In genomic region chr4:173528378-173529321, GRCh38 we compare ENCODE assay signal across 10 cellular contexts. TPM values are rescaled to one million over a fixed set of nuclear protein-coding genes. Genes with fewer than 3 reads are reported as not detected.
DNase-seq lines count a peak whose midpoint lies in the region; ATAC-seq lines count a peak whose summit lies in the region.
"Had no signal": no experiment of that assay in that cellular context is flagged by ENCODE, and none has a peak within 500 bp of the region (broad histone marks: within the 10 kb centered on the region; RNA-seq: fewer than 3 reads in every experiment).

No MANE protein-coding gene starts in this region.

- peak overlapping the region; percentile 97 for H3K27ac ChIP-seq in stomach smooth muscle (ENCODE audit: low read length)

- peak overlapping the region; percentile 99 for H3K4me3 ChIP-seq in stomach smooth muscle (ENCODE audit: low read length in 2 of 2)

- no peaks in the 10 kb centered on the region for H3K9me3 ChIP-seq in stomach smooth muscle (ENCODE audit: control insufficient read depth in 2 of 2, low read length in 2 of 2)

- peaks cover 88% of the 10 kb centered on the region for H3K27me3 Mint-ChIP-seq in T-helper 2 cell treated with Interferon-gamma antibody and Interleukin-4, amounts not matched to agents 5 μg/mL and 100 μg/mL, for 36 hours (ENCODE audit: low read depth)
- H3K27me3 Mint-ChIP-seq in activated CD4-positive, alpha-beta memory T cell treated with anti-CD3 and anti-CD28 coated beads, Interleukin-2, amount 10 ng/mL, durations not matched to agents 7 days and 5 days, result peaks cover 86% of the 10 kb centered on the region

- H3K4me3 Mint-ChIP-seq in T-helper 2 cell treated with Interferon-gamma antibody and Interleukin-4, amounts not matched to agents 5 μg/mL and 100 μg/mL, for 36 hours, result peak overlapping the region; percentile 34
- H3K4me3 Mint-ChIP-seq in activated CD4-positive, alpha-beta memory T cell treated with anti-CD3 and anti-CD28 coated beads, Interleukin-2, amount 10 ng/mL, durations not matched to agents 7 days and 5 days, result peak overlapping the region; percentile 48

- H3K36me3 Mint-ChIP-seq in T-helper 2 cell treated with Interferon-gamma antibody and Interleukin-4, amounts not matched to agents 5 μg/mL and 100 μg/mL, for 36 hours (ENCODE audit: low read depth), result peaks cover 6% of the 10 kb centered on the region
- H3K36me3 Mint-ChIP-seq in activated CD4-positive, alpha-beta memory T cell treated with anti-CD3 and anti-CD28 coated beads, Interleukin-2, amount 10 ng/mL, durations not matched to agents 7 days and 5 days (ENCODE audit: low read depth), result peaks cover 35% of the 10 kb centered on the region

- POLR2A ChIA-PET in activated CD4-positive, alpha-beta memory T cell treated with anti-CD3 and anti-CD28 coated beads, Interleukin-2, amount 10 ng/mL, durations not matched to agents 7 days and 5 days (lab: Charles Lee), result interaction anchor here (1.4 kb wide), 1 partner anchor 11 kb away, joined by 5 read pairs; no protein-coding TSS in a partner anchor

- peaks cover 11% of the 10 kb centered on the region for H3K4me1 ChIP-seq in stomach smooth muscle (ENCODE audit: control insufficient read depth, insufficient read depth, low read length)

- CTCF ChIA-PET in activated CD4-positive, alpha-beta memory T cell treated with anti-CD3 and anti-CD28 coated beads, Interleukin-2, amount 10 ng/mL, durations not matched to agents 7 days and 5 days (lab: Charles Lee), result no interaction called here

- peak overlapping the region; percentile 79 for H3K27ac Mint-ChIP-seq in T-helper 2 cell treated with Interferon-gamma antibody and Interleukin-4, amounts not matched to agents 5 μg/mL and 100 μg/mL, for 36 hours
- H3K27ac Mint-ChIP-seq in activated CD4-positive, alpha-beta memory T cell treated with anti-CD3 and anti-CD28 coated beads, Interleukin-2, amount 10 ng/mL, durations not matched to agents 7 days and 5 days, result peak overlapping the region; percentile 52

- peaks cover 35 to 36% of the 10 kb centered on the region in 2 donors for H3K36me3 ChIP-seq in stomach smooth muscle (ENCODE audit: control insufficient read depth in 2 of 2, insufficient read depth in 2 of 2, low read length in 2 of 2)

- peaks cover 7% of the 10 kb centered on the region for H3K4me1 Mint-ChIP-seq in T-helper 2 cell treated with Interferon-gamma antibody and Interleukin-4, amounts not matched to agents 5 μg/mL and 100 μg/mL, for 36 hours (ENCODE audit: low read depth)
- H3K4me1 Mint-ChIP-seq in activated CD4-positive, alpha-beta memory T cell treated with anti-CD3 and anti-CD28 coated beads, Interleukin-2, amount 10 ng/mL, durations not matched to agents 7 days and 5 days, result peaks cover 13% of the 10 kb centered on the region

- no peak for ATAC-seq in GM21367 (IDR thresholded peaks at IDR 0.05; ENCODE audit: unreplicated experiment)
- no peak for ATAC-seq in GM18907 (IDR thresholded peaks at IDR 0.05; ENCODE audit: unreplicated experiment)

- H3K9ac ChIP-seq in stomach smooth muscle (ENCODE audit: low read length in 2 of 2), result peak overlapping the region; percentile 98 to 99

- no peak for DNase-seq in T-helper 2 cell treated with Interferon-gamma antibody and Interleukin-4, amounts not matched to agents 5 μg/mL and 100 μg/mL, for 36 hours (ENCODE audit: low spot score)
- DNase-seq in T-helper 2 cell (no peak), hepatic stellate cell (ENCODE audit: low spot score) (peak; percentile 34), DMS114 treated with DMSO at 0.1 percent for 48 hours (lab: John Stamatoyannopoulos, UW; ENCODE audit: unreplicated experiment) (no peak)
- DNase-seq in activated CD4-positive, alpha-beta memory T cell treated with anti-CD3 and anti-CD28 coated beads, Interleukin-2, amount 10 ng/mL, durations not matched to agents 7 days and 5 days, result no peak
- DNase-seq: AML-193 had no signal

- peaks cover 0 to 4% of the 10 kb centered on the region in 2 donors for H3K27me3 ChIP-seq in stomach smooth muscle (ENCODE audit: control insufficient read depth in 1 of 2, insufficient read depth in 2 of 2, low read length in 2 of 2)

- peaks cover 7% of the 10 kb centered on the region for H3K9me3 Mint-ChIP-seq in T-helper 2 cell treated with Interferon-gamma antibody and Interleukin-4, amounts not matched to agents 5 μg/mL and 100 μg/mL, for 36 hours
- H3K9me3 Mint-ChIP-seq in activated CD4-positive, alpha-beta memory T cell treated with anti-CD3 and anti-CD28 coated beads, Interleukin-2, amount 10 ng/mL, durations not matched to agents 7 days and 5 days, result peaks cover 2% of the 10 kb centered on the region

RNA-seq across cellular contexts. Expression of gene HAND2, which starts 1.4 kb away (rescaled TPM):
- not detected for total RNA-seq in activated CD4-positive, alpha-beta memory T cell treated with anti-CD3 and anti-CD28 coated beads, Interleukin-2, amount 10 ng/mL, durations not matched to agents 7 days and 5 days
- total RNA-seq: NCI-H460 had no signal
